Comparison of ENCODE assay signal across 24 cellular contexts in genomic region chr3:112730210-112730609, GRCh38.
DNase-seq lines count a peak whose midpoint lies in the region; ATAC-seq and TF ChIP-seq lines count a peak whose summit lies in the region.
"Had no signal": no experiment of that assay in that cellular context is flagged by ENCODE, and none has a peak within 500 bp of the region (broad histone marks: within the 10 kb centered on the region; RNA-seq: fewer than 3 reads in every experiment).

No MANE protein-coding gene starts in this region.

- no peak overlapping the region for H3K27ac ChIP-seq in GM23338 (ENCODE audit: low read depth)
- H3K27ac ChIP-seq: dorsolateral prefrontal cortex, testis had no signal

- no peak overlapping the region for H3K4me3 Mint-ChIP-seq in stimulated activated naive B cell treated with anti-CD40 and anti-IgM and Interleukin-4, amounts not matched to agents 10 μg/mL and 1 μg/mL and 100 μg/mL, for 72 hours
- H3K4me3 Mint-ChIP-seq in GM23338, result no peak overlapping the region
- H3K4me3 Mint-ChIP-seq: activated T-cell treated with anti-CD3 and anti-CD28 coated beads, Interleukin-2, amount 50 U/mL, for 4 hours; B cell; stimulated activated memory B cell treated with anti-CD40 and anti-IgM and Interleukin-4, amounts not matched to agents 10 μg/mL and 1 μg/mL and 100 μg/mL, for 72 hours had no signal

- no peaks in the 10 kb centered on the region for H3K4me1 ChIP-seq in GM23338 (ENCODE audit: insufficient read depth)
- H3K4me1 ChIP-seq: testis had no signal

- no peaks in the 10 kb centered on the region for H3K27me3 Mint-ChIP-seq in stimulated activated naive B cell treated with anti-CD40 and anti-IgM and Interleukin-4, amounts not matched to agents 10 μg/mL and 1 μg/mL and 100 μg/mL, for 72 hours
- H3K27me3 Mint-ChIP-seq in GM23338 (ENCODE audit: insufficient read depth, low read depth, poor library complexity), result no peaks in the 10 kb centered on the region
- H3K27me3 Mint-ChIP-seq: B cell; stimulated activated memory B cell treated with anti-CD40 and anti-IgM and Interleukin-4, amounts not matched to agents 10 μg/mL and 1 μg/mL and 100 μg/mL, for 72 hours had no signal

- no peak overlapping the region for H2AFZ ChIP-seq in GM23338

- H3K4me2 ChIP-seq in GM23338, result no peak overlapping the region
- H3K4me2 ChIP-seq: smooth muscle cell had no signal

- no peaks in the 10 kb centered on the region for H3K36me3 ChIP-seq in GM23338 (ENCODE audit: insufficient read depth)

- H3K4me3 ChIP-seq in astrocyte of the spinal cord (ENCODE audit: low read depth, low read length), result no peak overlapping the region
- H3K4me3 ChIP-seq in fibroblast of villous mesenchyme (ENCODE audit: low read depth, low read length), result no peak overlapping the region
- H3K4me3 ChIP-seq in GM23338, result no peak overlapping the region
- H3K4me3 ChIP-seq: dorsolateral prefrontal cortex, smooth muscle cell, testis had no signal

- in situ Hi-C loops in astrocyte of the spinal cord (cut with HindIII; ENCODE audit: low sequenced_read_pairs), result no loop called here

- TF ChIP-seq CTCF in astrocyte of the spinal cord (IDR thresholded peaks at IDR 0.05; ENCODE audit: low read depth, low read length) (peak; percentile 21), fibroblast of villous mesenchyme (IDR thresholded peaks at IDR 0.05; ENCODE audit: insufficient read depth, low read depth, low read length) (peak; percentile 24), GM23338 (conservative IDR thresholded peaks at IDR 0.05; ENCODE audit: low read depth in 2 of 2) (no peak)

- peak; percentile 20 for DNase-seq in GM03348 (ENCODE audit: low spot score)
- peak; percentile 30 to 41 for DNase-seq in Kasumi-1 (lab: John Stamatoyannopoulos, UW)
- no peak for DNase-seq in astrocyte of the spinal cord (ENCODE audit: low read depth, low spot score)
- no peak for DNase-seq in fibroblast of villous mesenchyme (ENCODE audit: low read depth)
- no peak for DNase-seq in stimulated activated naive B cell treated with anti-CD40 and anti-IgM and Interleukin-4, amounts not matched to agents 10 μg/mL and 1 μg/mL and 100 μg/mL, for 72 hours
- no peak for DNase-seq in GM23338 (ENCODE audit: low spot score)
- DNase-seq: activated naive CD4-positive, alpha-beta T cell; activated T-cell treated with anti-CD3 and anti-CD28 coated beads, Interleukin-2, amount 50 U/mL, for 4 hours; caudate nucleus; DND-41; dorsolateral prefrontal cortex; kidney glomerular epithelial cell; NCI-H1436; NCI-H2171; NCI-H524 treated with DMSO at 0.1 percent for 48 hours; nucleus accumbens; SW 1271; testis had no signal

- no peaks in the 10 kb centered on the region for H3K27me3 ChIP-seq in GM23338 (ENCODE audit: insufficient read depth)
- H3K27me3 ChIP-seq: testis had no signal

- peaks cover 6% of the 10 kb centered on the region in 2 donors for H3K4me1 Mint-ChIP-seq in stimulated activated naive B cell treated with anti-CD40 and anti-IgM and Interleukin-4, amounts not matched to agents 10 μg/mL and 1 μg/mL and 100 μg/mL, for 72 hours
- no peaks in the 10 kb centered on the region for H3K4me1 Mint-ChIP-seq in GM23338

- no peaks in the 10 kb centered on the region for H3K36me3 Mint-ChIP-seq in stimulated activated naive B cell treated with anti-CD40 and anti-IgM and Interleukin-4, amounts not matched to agents 10 μg/mL and 1 μg/mL and 100 μg/mL, for 72 hours
- H3K36me3 Mint-ChIP-seq in GM23338 (ENCODE audit: low read depth), result no peaks in the 10 kb centered on the region; the same call in 2 of the 3 replicates
- H3K36me3 Mint-ChIP-seq: stimulated activated memory B cell treated with anti-CD40 and anti-IgM and Interleukin-4, amounts not matched to agents 10 μg/mL and 1 μg/mL and 100 μg/mL, for 72 hours had no signal

- no peak overlapping the region for H3K27ac Mint-ChIP-seq in stimulated activated naive B cell treated with anti-CD40 and anti-IgM and Interleukin-4, amounts not matched to agents 10 μg/mL and 1 μg/mL and 100 μg/mL, for 72 hours
- H3K27ac Mint-ChIP-seq in GM23338, result no peak overlapping the region
- H3K27ac Mint-ChIP-seq: B cell; stimulated activated memory B cell treated with anti-CD40 and anti-IgM and Interleukin-4, amounts not matched to agents 10 μg/mL and 1 μg/mL and 100 μg/mL, for 72 hours had no signal

- H4K20me1 ChIP-seq in GM23338 (replicated peaks; ENCODE audit: insufficient read depth), result no peaks in the 10 kb centered on the region

- no peaks in the 10 kb centered on the region for H3K9me2 ChIP-seq in GM23338 (ENCODE audit: insufficient read depth)

- H3F3A ChIP-seq in GM23338 (replicated peaks; ENCODE audit: low read depth), result no peaks in the 10 kb centered on the region

- H3K9me3 Mint-ChIP-seq in stimulated activated naive B cell treated with anti-CD40 and anti-IgM and Interleukin-4, amounts not matched to agents 10 μg/mL and 1 μg/mL and 100 μg/mL, for 72 hours, result peaks cover 1 to 2% of the 10 kb centered on the region in 2 donors
- H3K9me3 Mint-ChIP-seq in GM23338, result peaks cover 3% of the 10 kb centered on the region; the same call in 1 of the 3 replicates
- H3K9me3 Mint-ChIP-seq: activated T-cell treated with anti-CD3 and anti-CD28 coated beads, Interleukin-2, amount 50 U/mL, for 4 hours had no signal

- no peak for ATAC-seq in stimulated activated naive B cell treated with anti-CD40 and anti-IgM and Interleukin-4, amounts not matched to agents 10 μg/mL and 1 μg/mL and 100 μg/mL, for 72 hours (replicated peaks)
- ATAC-seq in HG03280 (IDR thresholded peaks at IDR 0.05; ENCODE audit: unreplicated experiment) (no peak), GM23338 (no peak)
- ATAC-seq: activated CD4-positive, CD25-positive, alpha-beta regulatory T cell treated with anti-CD3 and anti-CD28 coated beads, Interleukin-2, amount 50 U/mL, for 24 hours; activated T-cell treated with anti-CD3 and anti-CD28 coated beads, Interleukin-2, amount 50 U/mL, for 4 hours; Right ventricle myocardium inferior; stimulated activated memory B cell treated with anti-CD40 and anti-IgM and Interleukin-4, amounts not matched to agents 10 μg/mL and 1 μg/mL and 100 μg/mL, for 72 hours had no signal

- H3K79me2 ChIP-seq in GM23338 (replicated peaks; ENCODE audit: insufficient read depth), result no peaks in the 10 kb centered on the region

TF ChIP-seq in GM23338, 12 proteins besides CTCF, POLR2A, EP300 and RAD21 (continues in another document):
- TF ChIP-seq STAT1 (IDR thresholded peaks at IDR 0.05; ENCODE audit: unreplicated experiment) (no peak), JUNB (IDR thresholded peaks at IDR 0.05; ENCODE audit: unreplicated experiment) (no peak), POLR2AphosphoS5 (IDR thresholded peaks at IDR 0.05; ENCODE audit: low read depth) (no peak)
- TF ChIP-seq, protein P1, sequence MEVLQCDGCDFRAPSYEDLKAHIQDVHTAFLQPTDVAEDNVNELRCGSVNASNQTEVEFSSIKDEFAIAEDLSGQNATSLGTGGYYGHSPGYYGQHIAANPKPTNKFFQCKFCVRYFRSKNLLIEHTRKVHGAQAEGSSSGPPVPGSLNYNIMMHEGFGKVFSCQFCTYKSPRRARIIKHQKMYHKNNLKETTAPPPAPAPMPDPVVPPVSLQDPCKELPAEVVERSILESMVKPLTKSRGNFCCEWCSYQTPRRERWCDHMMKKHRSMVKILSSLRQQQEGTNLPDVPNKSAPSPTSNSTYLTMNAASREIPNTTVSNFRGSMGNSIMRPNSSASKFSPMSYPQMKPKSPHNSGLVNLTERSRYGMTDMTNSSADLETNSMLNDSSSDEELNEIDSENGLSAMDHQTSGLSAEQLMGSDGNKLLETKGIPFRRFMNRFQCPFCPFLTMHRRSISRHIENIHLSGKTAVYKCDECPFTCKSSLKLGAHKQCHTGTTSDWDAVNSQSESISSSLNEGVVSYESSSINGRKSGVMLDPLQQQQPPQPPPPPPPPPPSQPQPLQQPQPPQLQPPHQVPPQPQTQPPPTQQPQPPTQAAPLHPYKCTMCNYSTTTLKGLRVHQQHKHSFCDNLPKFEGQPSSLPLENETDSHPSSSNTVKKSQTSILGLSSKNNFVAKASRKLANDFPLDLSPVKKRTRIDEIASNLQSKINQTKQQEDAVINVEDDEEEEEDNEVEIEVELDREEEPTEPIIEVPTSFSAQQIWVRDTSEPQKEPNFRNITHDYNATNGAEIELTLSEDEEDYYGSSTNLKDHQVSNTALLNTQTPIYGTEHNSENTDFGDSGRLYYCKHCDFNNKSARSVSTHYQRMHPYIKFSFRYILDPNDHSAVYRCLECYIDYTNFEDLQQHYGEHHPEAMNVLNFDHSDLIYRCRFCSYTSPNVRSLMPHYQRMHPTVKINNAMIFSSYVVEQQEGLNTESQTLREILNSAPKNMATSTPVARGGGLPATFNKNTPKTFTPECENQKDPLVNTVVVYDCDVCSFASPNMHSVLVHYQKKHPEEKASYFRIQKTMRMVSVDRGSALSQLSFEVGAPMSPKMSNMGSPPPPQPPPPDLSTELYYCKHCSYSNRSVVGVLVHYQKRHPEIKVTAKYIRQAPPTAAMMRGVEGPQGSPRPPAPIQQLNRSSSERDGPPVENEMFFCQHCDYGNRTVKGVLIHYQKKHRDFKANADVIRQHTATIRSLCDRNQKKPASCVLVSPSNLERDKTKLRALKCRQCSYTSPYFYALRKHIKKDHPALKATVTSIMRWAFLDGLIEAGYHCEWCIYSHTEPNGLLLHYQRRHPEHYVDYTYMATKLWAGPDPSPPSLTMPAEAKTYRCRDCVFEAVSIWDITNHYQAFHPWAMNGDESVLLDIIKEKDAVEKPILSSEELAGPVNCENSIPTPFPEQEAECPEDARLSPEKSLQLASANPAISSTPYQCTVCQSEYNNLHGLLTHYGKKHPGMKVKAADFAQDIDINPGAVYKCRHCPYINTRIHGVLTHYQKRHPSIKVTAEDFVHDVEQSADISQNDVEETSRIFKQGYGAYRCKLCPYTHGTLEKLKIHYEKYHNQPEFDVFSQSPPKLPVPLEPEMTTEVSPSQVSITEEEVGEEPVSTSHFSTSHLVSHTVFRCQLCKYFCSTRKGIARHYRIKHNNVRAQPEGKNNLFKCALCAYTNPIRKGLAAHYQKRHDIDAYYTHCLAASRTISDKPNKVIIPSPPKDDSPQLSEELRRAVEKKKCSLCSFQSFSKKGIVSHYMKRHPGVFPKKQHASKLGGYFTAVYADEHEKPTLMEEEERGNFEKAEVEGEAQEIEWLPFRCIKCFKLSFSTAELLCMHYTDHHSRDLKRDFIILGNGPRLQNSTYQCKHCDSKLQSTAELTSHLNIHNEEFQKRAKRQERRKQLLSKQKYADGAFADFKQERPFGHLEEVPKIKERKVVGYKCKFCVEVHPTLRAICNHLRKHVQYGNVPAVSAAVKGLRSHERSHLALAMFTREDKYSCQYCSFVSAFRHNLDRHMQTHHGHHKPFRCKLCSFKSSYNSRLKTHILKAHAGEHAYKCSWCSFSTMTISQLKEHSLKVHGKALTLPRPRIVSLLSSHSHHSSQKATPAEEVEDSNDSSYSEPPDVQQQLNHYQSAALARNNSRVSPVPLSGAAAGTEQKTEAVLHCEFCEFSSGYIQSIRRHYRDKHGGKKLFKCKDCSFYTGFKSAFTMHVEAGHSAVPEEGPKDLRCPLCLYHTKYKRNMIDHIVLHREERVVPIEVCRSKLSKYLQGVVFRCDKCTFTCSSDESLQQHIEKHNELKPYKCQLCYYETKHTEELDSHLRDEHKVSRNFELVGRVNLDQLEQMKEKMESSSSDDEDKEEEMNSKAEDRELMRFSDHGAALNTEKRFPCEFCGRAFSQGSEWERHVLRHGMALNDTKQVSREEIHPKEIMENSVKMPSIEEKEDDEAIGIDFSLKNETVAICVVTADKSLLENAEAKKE (CRISPR knock-in tag; IDR thresholded peaks at IDR 0.05), result no peak

Comparison
In these comparisons a context has a peak if more than half of its experiments do, and no peak if none do; other contexts are left out.
1. DNase-seq: peak in GM03348 (single experiment) and Kasumi-1 (2 of 2); none in astrocyte of the spinal cord (single experiment), fibroblast of villous mesenchyme (single experiment), stimulated activated naive B cell treated with anti-CD40 and anti-IgM and Interleukin-4, amounts not matched to agents 10 μg/mL and 1 μg/mL and 100 μg/mL, for 72 hours (single experiment) and GM23338 (single experiment).
2. CTCF ChIP-seq: peak in astrocyte of the spinal cord (single experiment) and fibroblast of villous mesenchyme (single experiment); none in GM23338 (0 of 2).